ENCODE assay signal across 19 cellular contexts in genomic region chr10:78865931-78866717, GRCh38.
"Had no signal": no experiment of that assay in that cellular context is flagged by ENCODE, and none has a peak within 500 bp of the region (broad histone marks: within the 10 kb centered on the region; RNA-seq: fewer than 3 reads in every experiment).

No MANE protein-coding gene starts in this region.

- H3K27me3 ChIP-seq: body of pancreas, foreskin keratinocyte, vagina had no signal

- FAIRE-seq: TTC549 had no signal

- DNase-seq: activated CD4-positive, alpha-beta T cell treated with anti-CD3 and anti-CD28 coated beads for 48 hours; activated CD4-positive, alpha-beta T cell treated with anti-CD3 and anti-CD28 coated beads, Interleukin-2, amount 50 U/mL, for 48 hours; activated effector memory CD4-positive, alpha-beta T cell treated with Interleukin-2 at 50 U/mL for 16 hours; activated naive CD4-positive, alpha-beta T cell treated with Interleukin-2 at 50 U/mL for 16 hours; endodermal cell; foreskin keratinocyte; heart left ventricle; naive thymus-derived CD4-positive, alpha-beta T cell; spleen; SW 1271; T-helper 9 cell; trophoblast cell; WERI-Rb-1 had no signal

- H3K27ac ChIP-seq: body of pancreas, foreskin keratinocyte, heart left ventricle, spleen, thoracic aorta, vagina, WERI-Rb-1 had no signal

- H3K9me3 ChIP-seq: body of pancreas, heart left ventricle, spleen, thoracic aorta, vagina had no signal

- ATAC-seq: activated CD4-positive, CD25-positive, alpha-beta regulatory T cell treated with anti-CD3 and anti-CD28 coated beads, Interleukin-2, amount 50 U/mL, for 24 hours; body of pancreas; esophagus mucosa; foreskin keratinocyte; naive thymus-derived CD4-positive, alpha-beta T cell had no signal

- H3K36me3 ChIP-seq: heart left ventricle, spleen, thoracic aorta, vagina, WERI-Rb-1 had no signal

- H3K4me3 ChIP-seq: body of pancreas, heart left ventricle, spleen, thoracic aorta, vagina had no signal

- H3K4me1 ChIP-seq: body of pancreas, spleen, vagina had no signal
